ENCODE assay signal across 8 cellular contexts in genomic region chr2:27133195-27133875, GRCh38. TPM values are rescaled to one million over a fixed set of nuclear protein-coding genes. Genes with fewer than 3 reads are reported as not detected.
DNase-seq lines count a peak whose midpoint lies in the region; ATAC-seq and TF ChIP-seq lines count a peak whose summit lies in the region.

No MANE protein-coding gene starts in this region.

- H3K36me3 ChIP-seq in A673 (ENCODE audit: insufficient read depth, low read length, poor library complexity, severe bottlenecking), result peaks cover 29% of the 10 kb centered on the region
- peaks cover 0 to 29% (median 19%) of the 10 kb centered on the region in 4 donors for H3K36me3 ChIP-seq in right lobe of liver

- BruUV-seq in A673 (replicated peaks; lab: Mats Ljungman, UMichigan), result TSS peak; percentile 44

- TF ChIP-seq CTCF in A673 (conservative IDR thresholded peaks at IDR 0.05; ENCODE audit: low read depth, low read length) (no peak), astrocyte of the spinal cord (IDR thresholded peaks at IDR 0.05; ENCODE audit: low read depth, low read length) (no peak), right lobe of liver (IDR thresholded peaks at IDR 0.05) (no peak)

- CTCF ChIA-PET in A673 (lab: Charles Lee), result interaction anchor here (0.6 to 1.2 kb wide), 3 partner anchors 49 to 147 kb away, joined by 3 to 9 read pairs (median 4); no protein-coding TSS in a partner anchor

- in situ Hi-C loops in astrocyte of the spinal cord (cut with HindIII; ENCODE audit: low sequenced_read_pairs), result no loop called here

- POLR2A ChIA-PET in A673 (lab: Charles Lee; ENCODE audit: low non-redundant PET), result no interaction called here

- peak overlapping the region; percentile 81 for H3K27ac ChIP-seq in A673 (ENCODE audit: low read depth, low read length, poor library complexity, severe bottlenecking)
- peak overlapping the region; percentile 72 to 84 (median 81) for H3K27ac ChIP-seq in right lobe of liver
- peak overlapping the region; percentile 64 for H3K27ac ChIP-seq in temporal lobe (ENCODE audit: low read depth, low read length)

- 43% methylated on average over 12 of the region's 14 CpGs for WGBS in right lobe of liver (ENCODE audit: insufficient coverage, low coverage, low lambda C conversion rate, missing lambda C conversion rate)

- peak overlapping the region; percentile 81 for H3K4me3 ChIP-seq in A673 (ENCODE audit: low read depth, low read length, poor library complexity, severe bottlenecking)
- H3K4me3 ChIP-seq in Jurkat, Clone E6-1 (ENCODE audit: low read length), result peak overlapping the region; percentile 87
- H3K4me3 ChIP-seq in astrocyte of the spinal cord (ENCODE audit: low read depth, low read length), result peak overlapping the region; percentile 75
- H3K4me3 ChIP-seq in right lobe of liver, result peak overlapping the region; percentile 92 to 97 (median 96)

- no peaks in the 10 kb centered on the region for H3K9me3 ChIP-seq in A673 (ENCODE audit: low read depth, low read length, poor library complexity, severe bottlenecking)
- H3K9me3 ChIP-seq in right lobe of liver, result no peaks in the 10 kb centered on the region

- TF ChIP-seq POLR2A in right lobe of liver (IDR thresholded peaks at IDR 0.05), result no peak

- no peaks in the 10 kb centered on the region for H3K27me3 ChIP-seq in A673 (replicated peaks; ENCODE audit: insufficient read depth, low read depth, low read length, poor library complexity)
- no peaks in the 10 kb centered on the region for H3K27me3 ChIP-seq in right lobe of liver

- DNase-seq in A673 (ENCODE audit: low spot score) (no peak), astrocyte of the spinal cord (ENCODE audit: low read depth, low spot score) (no peak), right lobe of liver (peak in 2 of 3 donors; percentile 43 to 72), GF-D8 (lab: John Stamatoyannopoulos, UW) (no peak)
- no peak for DNase-seq in Jurkat, Clone E6-1 (ENCODE audit: low read depth, low spot score)

- H3K4me1 ChIP-seq in A673 (ENCODE audit: insufficient read depth, low read length, poor library complexity, severe bottlenecking), result peaks cover 7% of the 10 kb centered on the region
- peaks cover 0 to 13% (median 4%) of the 10 kb centered on the region in 4 donors for H3K4me1 ChIP-seq in right lobe of liver

- intact Hi-C loops in A673 (cut with micrococcal nuclease; ENCODE audit: unreplicated experiment), result no loop called here
- intact Hi-C loops in right lobe of liver (cut with DNase I), result loop anchor here in 1 of 2 donors (10.0 kb wide), 1 partner anchor 141 kb away; the partner anchor contains the start of gene DNAJC5G

- ATAC-seq in right lobe of liver (peak; percentile 4 to 31 (median 20)), HG02678 (IDR thresholded peaks at IDR 0.05; ENCODE audit: unreplicated experiment) (no peak), HG03439 (IDR thresholded peaks at IDR 0.05; ENCODE audit: unreplicated experiment) (no peak)

RNA-seq across cellular contexts. Expression of gene PREB, which starts 1.1 kb away (rescaled TPM):
- 52.7 and 53.8 TPM in 2 replicates for total RNA-seq in A673 (2021)
- 92.8 TPM for polyA plus RNA-seq in Jurkat, Clone E6-1 (2012; ENCODE audit: insufficient read depth, insufficient read length)
- total RNA-seq in right lobe of liver, result 100 to 1,000 TPM in 2 of 6 experiments, 10 to 100 TPM in 4; 27.1 to 102 (median 59.2) TPM
- total RNA-seq in temporal lobe, result 20.9 TPM

RNA-seq across cellular contexts. Expression of gene PRR30, which starts 5.9 kb away (rescaled TPM):
- total RNA-seq in A673 (2021), result not detected in 2 replicates
- not detected for polyA plus RNA-seq in Jurkat, Clone E6-1 (2012; ENCODE audit: insufficient read depth, insufficient read length)
- total RNA-seq in right lobe of liver, result not detected
- total RNA-seq in temporal lobe, result not detected

RNA-seq across cellular contexts. Expression of gene ABHD1, which starts 9.7 kb away (rescaled TPM):
- total RNA-seq in A673 (2021) (0.22 TPM in 1 of 2 replicates, not detected in the other), right lobe of liver (1 to 10 TPM in 3 of 6 experiments, under 1 TPM in 3; 0.74 to 3.2 (median 1.1) TPM), temporal lobe (not detected)
- 3.9 TPM for polyA plus RNA-seq in Jurkat, Clone E6-1 (2012; ENCODE audit: insufficient read depth, insufficient read length)

RNA-seq across cellular contexts. Expression of gene CGREF1, which starts 14.4 kb away (rescaled TPM):
- total RNA-seq in A673 (2021), result 8.4 and 9.4 TPM in 2 replicates
- 1.2 TPM for polyA plus RNA-seq in Jurkat, Clone E6-1 (2012; ENCODE audit: insufficient read depth, insufficient read length)
- 10 to 100 TPM in 2 of 6 experiments, 1 to 10 TPM in 4; 2.5 to 33.2 (median 7.7) TPM for total RNA-seq in right lobe of liver
- 13.3 TPM for total RNA-seq in temporal lobe

RNA-seq across cellular contexts. Expression of gene TCF23, which starts 15.5 kb away (rescaled TPM):
- not detected in 2 replicates for total RNA-seq in A673 (2021)
- polyA plus RNA-seq in Jurkat, Clone E6-1 (2012; ENCODE audit: insufficient read depth, insufficient read length), result not detected
- under 1 TPM in 1 of 6 experiments, not detected in 5; 0.04 TPM for total RNA-seq in right lobe of liver
- total RNA-seq in temporal lobe, result not detected

Comparison
In these comparisons a context has a peak if more than half of its experiments do, and no peak if none do; other contexts are left out.
1. DNase-seq: peak in right lobe of liver (2 of 3); none in A673 (single experiment), Jurkat, Clone E6-1 (single experiment), astrocyte of the spinal cord (single experiment) and GF-D8 (single experiment).
2. ATAC-seq: peak in right lobe of liver (4 of 4); none in HG02678 (single experiment) and HG03439 (single experiment).
3. Peak in every context shown above with its lines, with median percentiles within 50 percentile points of each other: H3K27ac ChIP-seq and H3K4me3 ChIP-seq.